ENCODE assay signal across 3 cellular contexts in the genomic region with DNA sequence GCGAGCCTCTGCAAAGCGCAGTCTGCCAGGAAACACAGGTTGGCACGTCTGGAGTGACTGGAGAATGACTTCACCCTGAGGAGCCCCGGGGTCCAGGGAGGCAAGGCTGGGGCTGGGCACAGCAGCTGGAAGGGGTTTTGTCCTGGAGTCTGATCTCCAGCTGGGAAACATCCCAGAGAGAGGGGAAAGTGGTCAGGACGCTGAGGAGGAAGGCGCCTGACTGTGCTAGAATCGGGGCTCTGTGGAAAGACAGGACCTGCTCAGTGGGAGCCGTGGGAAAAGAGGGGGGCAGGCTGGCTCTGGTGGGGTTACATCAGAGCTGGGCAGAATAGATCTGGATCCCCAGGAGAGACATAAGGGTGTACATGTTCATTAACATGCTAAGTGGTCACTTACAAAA.
TF ChIP-seq lines count a peak whose summit lies in the region.

No MANE protein-coding gene starts in this region.

TF ChIP-seq in GM23338, 12 proteins besides CTCF, POLR2A, EP300 and RAD21:
- TF ChIP-seq CREB1 (CRISPR knock-in tag; IDR thresholded peaks at IDR 0.05; ENCODE audit: low read depth) (no peak), NANOG (IDR thresholded peaks at IDR 0.05; ENCODE audit: borderline replicate concordance) (no peak)
TF ChIP-seq in GM23338: peak in this region for 0.

TF ChIP-seq in IMR-90, 13 proteins besides CTCF, POLR2A, EP300 and RAD21:
- no peak for TF ChIP-seq FOS (IDR thresholded peaks at IDR 0.05; ENCODE audit: low read depth, low read length)
- TF ChIP-seq, protein P1, sequence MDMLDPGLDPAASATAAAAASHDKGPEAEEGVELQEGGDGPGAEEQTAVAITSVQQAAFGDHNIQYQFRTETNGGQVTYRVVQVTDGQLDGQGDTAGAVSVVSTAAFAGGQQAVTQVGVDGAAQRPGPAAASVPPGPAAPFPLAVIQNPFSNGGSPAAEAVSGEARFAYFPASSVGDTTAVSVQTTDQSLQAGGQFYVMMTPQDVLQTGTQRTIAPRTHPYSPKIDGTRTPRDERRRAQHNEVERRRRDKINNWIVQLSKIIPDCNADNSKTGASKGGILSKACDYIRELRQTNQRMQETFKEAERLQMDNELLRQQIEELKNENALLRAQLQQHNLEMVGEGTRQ (IDR thresholded peaks at IDR 0.05; ENCODE audit: low read depth, low read length): no peak
- no peak for TF ChIP-seq CEBPB (IDR thresholded peaks at IDR 0.05; ENCODE audit: low read depth, low read length)
- TF ChIP-seq, protein P2, sequence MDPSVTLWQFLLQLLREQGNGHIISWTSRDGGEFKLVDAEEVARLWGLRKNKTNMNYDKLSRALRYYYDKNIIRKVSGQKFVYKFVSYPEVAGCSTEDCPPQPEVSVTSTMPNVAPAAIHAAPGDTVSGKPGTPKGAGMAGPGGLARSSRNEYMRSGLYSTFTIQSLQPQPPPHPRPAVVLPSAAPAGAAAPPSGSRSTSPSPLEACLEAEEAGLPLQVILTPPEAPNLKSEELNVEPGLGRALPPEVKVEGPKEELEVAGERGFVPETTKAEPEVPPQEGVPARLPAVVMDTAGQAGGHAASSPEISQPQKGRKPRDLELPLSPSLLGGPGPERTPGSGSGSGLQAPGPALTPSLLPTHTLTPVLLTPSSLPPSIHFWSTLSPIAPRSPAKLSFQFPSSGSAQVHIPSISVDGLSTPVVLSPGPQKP (IDR thresholded peaks at IDR 0.05; ENCODE audit: borderline replicate concordance, low read depth, low read length): no peak
- TF ChIP-seq MXI1 (IDR thresholded peaks at IDR 0.05; ENCODE audit: borderline replicate concordance, low read depth, low read length): no peak
- TF ChIP-seq BHLHE40 (IDR thresholded peaks at IDR 0.05; ENCODE audit: low read depth, low read length): no peak
- TF ChIP-seq MAZ (IDR thresholded peaks at IDR 0.05; ENCODE audit: borderline replicate concordance, low read depth, low read length): no peak
- no peak for TF ChIP-seq SMC3 (IDR thresholded peaks at IDR 0.05; ENCODE audit: low read depth, low read length)
- no peak for TF ChIP-seq MAFK (IDR thresholded peaks at IDR 0.05; ENCODE audit: low read depth, low read length)
- TF ChIP-seq RFX5 (IDR thresholded peaks at IDR 0.05; ENCODE audit: low read depth, low read length): no peak
- no peak for TF ChIP-seq CHD1 (IDR thresholded peaks at IDR 0.05; ENCODE audit: low read depth, low read length)
- no peak for TF ChIP-seq NFE2L2 (IDR thresholded peaks at IDR 0.05; ENCODE audit: low read depth, low read length)
- no peak for TF ChIP-seq RCOR1 (IDR thresholded peaks at IDR 0.05; ENCODE audit: insufficient replicate concordance, low read length)

TF ChIP-seq in HepG2, 621 proteins besides CTCF, POLR2A, EP300 and RAD21:
- TF ChIP-seq ZNF34 (CRISPR knock-in tag; IDR thresholded peaks at IDR 0.05; ENCODE audit: borderline replicate concordance) (no peak), CEBPB (IDR thresholded peaks at IDR 0.05; ENCODE audit: borderline replicate concordance, low read depth, low read length) (no peak), NFE2L1 (CRISPR knock-in tag; IDR thresholded peaks at IDR 0.05; ENCODE audit: borderline replicate concordance) (no peak)
